In the genomic region with DNA sequence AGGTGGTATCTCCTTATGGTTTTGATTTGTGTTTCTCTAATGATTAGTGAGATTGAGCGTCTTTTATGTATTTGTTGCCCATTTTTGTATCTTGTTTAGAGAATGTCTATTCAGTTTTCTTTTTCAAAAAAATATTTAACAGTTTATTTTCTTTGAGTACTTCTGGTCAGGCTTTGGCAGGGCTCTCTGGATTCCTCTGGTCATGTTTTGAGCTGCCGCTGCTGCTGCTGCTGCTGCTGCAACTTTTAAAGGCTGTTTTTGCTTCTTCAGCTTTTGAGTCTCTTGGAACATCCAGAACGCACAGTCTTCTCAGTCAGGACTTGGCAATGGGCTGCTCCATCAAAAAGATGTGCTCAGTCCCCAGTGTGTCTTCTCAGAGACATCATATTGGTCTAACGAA, we compare ENCODE assay signal across 1 cellular context.
TF ChIP-seq lines count a peak whose summit lies in the region.

No MANE protein-coding gene starts in this region.

TF ChIP-seq in IMR-90, 13 proteins besides CTCF, POLR2A, EP300 and RAD21 (continued from another document):
- TF ChIP-seq SMC3 (IDR thresholded peaks at IDR 0.05; ENCODE audit: low read depth, low read length): no peak
- TF ChIP-seq MAFK (IDR thresholded peaks at IDR 0.05; ENCODE audit: low read depth, low read length): no peak
